8 cellular contexts compared by ENCODE assay signal in genomic region chr1:52404975-52405338, GRCh38. TPM values are rescaled to one million over a fixed set of nuclear protein-coding genes. Genes with fewer than 3 reads are reported as not detected.
A peak's percentile ranks its signal among the peaks of the same experiment; 100 is the strongest.
DNase-seq lines count a peak whose midpoint lies in the region; ATAC-seq and TF ChIP-seq lines count a peak whose summit lies in the region.

No MANE protein-coding gene starts in this region.

- no peak for DNase-seq in CD14-positive monocyte (ENCODE audit: low spot score)
- DNase-seq in NB4 (ENCODE audit: low read depth): no peak
- DNase-seq in effector memory CD8-positive, alpha-beta T cell: no peak
- no peak for DNase-seq in NCI-H1048 (lab: John Stamatoyannopoulos, UW)
- DNase-seq in stimulated activated CD8-positive, alpha-beta memory T cell treated with anti-CD3 and anti-CD28 coated beads, Interleukin-4, amount 100 ng/mL, for 48 hours: no peak

- no peaks in the 10 kb centered on the region for H3K27me3 ChIP-seq in neural cell (ENCODE audit: insufficient read depth, low read depth, low read length)

- peak overlapping the region; percentile 82 for H3K27ac ChIP-seq in neural cell (ENCODE audit: low read length)

- TF ChIP-seq CTCF in CD14-positive monocyte (IDR thresholded peaks at IDR 0.05) (peak; percentile 3), NB4 (IDR thresholded peaks at IDR 0.05; ENCODE audit: low read depth, low read length) (no peak), neural cell (IDR thresholded peaks at IDR 0.05; ENCODE audit: poor library complexity, severe bottlenecking) (no peak)

- H3K36me3 Mint-ChIP-seq in CD14-positive monocyte: peaks cover 25 to 47% of the 10 kb centered on the region in 2 donors
- peaks cover 45% of the 10 kb centered on the region for H3K36me3 Mint-ChIP-seq in effector memory CD8-positive, alpha-beta T cell (ENCODE audit: insufficient read depth)

- H3K36me3 ChIP-seq in neural cell (ENCODE audit: insufficient read depth, low read length): no peaks in the 10 kb centered on the region

- no peak for TF ChIP-seq EP300 in neural cell (conservative IDR thresholded peaks at IDR 0.05; ENCODE audit: poor library complexity, severe bottlenecking)

- peak overlapping the region; percentile 77 for H3K4me2 ChIP-seq in neural cell (ENCODE audit: low read length)

- intact Hi-C loops in CD14-positive monocyte (cut with micrococcal nuclease): loop anchor here (1.0 to 10.0 kb wide), 7 partner anchors 40 to 530 kb away; partner anchors contain the start of genes NRDC (in 2 of the 2), BTF3L4 (in 1 of the 2), COA7 (in 1 of the 2) and TUT4 (in 1 of the 2)

- no peaks in the 10 kb centered on the region for H3K9me3 ChIP-seq in neural cell (ENCODE audit: low read length)

- H3K9me3 Mint-ChIP-seq in CD14-positive monocyte: peaks cover 0 to 3% (median 0%) of the 10 kb centered on the region in 7 donors
- no peaks in the 10 kb centered on the region for H3K9me3 Mint-ChIP-seq in effector memory CD8-positive, alpha-beta T cell

- no peak for ATAC-seq in effector memory CD8-positive, alpha-beta T cell (replicated peaks)
- ATAC-seq in HG02870 (IDR thresholded peaks at IDR 0.05; ENCODE audit: unreplicated experiment) (no peak), GM21576 (IDR thresholded peaks at IDR 0.05; ENCODE audit: unreplicated experiment) (no peak)

- H3K9ac ChIP-seq in neural cell (ENCODE audit: low read length): peak overlapping the region; percentile 76

- no peaks in the 10 kb centered on the region for H3F3A ChIP-seq in neural cell (ENCODE audit: insufficient read depth, low read length, poor library complexity, severe bottlenecking)

- no peaks in the 10 kb centered on the region for H3K9me2 ChIP-seq in neural cell (ENCODE audit: insufficient read depth, low read length)

- peak; percentile 18 for TF ChIP-seq RAD21 in neural cell (conservative IDR thresholded peaks at IDR 0.05)

- peak overlapping the region; percentile 100 for H3K4me3 Mint-ChIP-seq in CD14-positive monocyte
- H3K4me3 Mint-ChIP-seq in effector memory CD8-positive, alpha-beta T cell: peak overlapping the region; percentile 98 to 100

- H3K27me3 Mint-ChIP-seq in CD14-positive monocyte (ENCODE audit: low read depth in 3 of 3): peaks cover 0 to 1% (median 0%) of the 10 kb centered on the region in 3 donors
- H3K27me3 Mint-ChIP-seq in effector memory CD8-positive, alpha-beta T cell: no peaks in the 10 kb centered on the region

- H3K79me2 ChIP-seq in neural cell (replicated peaks; ENCODE audit: insufficient read depth, low read length): peaks cover 32% of the 10 kb centered on the region

- H2AFZ ChIP-seq in neural cell (ENCODE audit: low read depth, low read length): peak overlapping the region; percentile 58

- TF ChIP-seq POLR2A in NB4 (IDR thresholded peaks at IDR 0.05; ENCODE audit: extremely low read depth, insufficient read length): no peak

- no peaks in the 10 kb centered on the region for H4K20me1 ChIP-seq in neural cell (ENCODE audit: insufficient read depth)

- peak overlapping the region; percentile 98 to 99 (median 98) for H3K27ac Mint-ChIP-seq in CD14-positive monocyte
- H3K27ac Mint-ChIP-seq in effector memory CD8-positive, alpha-beta T cell: peak overlapping the region; percentile 98

- peaks cover 30% of the 10 kb centered on the region for H3K4me1 Mint-ChIP-seq in CD14-positive monocyte
- H3K4me1 Mint-ChIP-seq in effector memory CD8-positive, alpha-beta T cell (ENCODE audit: low read depth in 2 of 2): peaks cover 26 to 30% of the 10 kb centered on the region in 2 donors

- H3K4me3 ChIP-seq in NB4 (ENCODE audit: low read depth, low read length) (peak overlapping the region; percentile 90), neural cell (ENCODE audit: low read length) (peak overlapping the region; percentile 73)

TF ChIP-seq in neural cell, 6 proteins besides CTCF, POLR2A, EP300 and RAD21:
- TF ChIP-seq TAF1 (IDR thresholded peaks at IDR 0.05; ENCODE audit: low read depth) (peak; percentile 8), EZH2 (IDR thresholded peaks at IDR 0.05; ENCODE audit: borderline replicate concordance, insufficient read depth, low read length, poor library complexity, severe bottlenecking) (no peak)
TF ChIP-seq in neural cell: peak in this region for 1.

RNA-seq across cellular contexts. Expression of gene PRPF38A, which starts 0.6 kb away (rescaled TPM):
- polyA plus RNA-seq in CD14-positive monocyte: 10 to 100 TPM; 25.2 to 30.9 TPM
- polyA plus RNA-seq in neural cell: 16.1 and 18.0 TPM in 2 replicates
- polyA minus RNA-seq in neural cell: 20.0 and 23.5 TPM in 2 replicates

RNA-seq across cellular contexts. Expression of gene ORC1, which starts 0.7 kb away (rescaled TPM):
- under 1 TPM in 1 of 2 donors, not detected in 1; 0.12 TPM for polyA plus RNA-seq in CD14-positive monocyte
- polyA plus RNA-seq in neural cell: 0.48 and 0.64 TPM in 2 replicates
- polyA minus RNA-seq in neural cell: 0.49 and 0.81 TPM in 2 replicates

RNA-seq across cellular contexts. Expression of gene CC2D1B, which starts 39.0 kb away (rescaled TPM):
- polyA plus RNA-seq in CD14-positive monocyte (1 to 10 TPM; 1.7 to 2.4 TPM), neural cell (20.1 and 24.6 TPM in 2 replicates)
- 23.3 and 23.6 TPM in 2 replicates for polyA minus RNA-seq in neural cell
